In the genomic region with DNA sequence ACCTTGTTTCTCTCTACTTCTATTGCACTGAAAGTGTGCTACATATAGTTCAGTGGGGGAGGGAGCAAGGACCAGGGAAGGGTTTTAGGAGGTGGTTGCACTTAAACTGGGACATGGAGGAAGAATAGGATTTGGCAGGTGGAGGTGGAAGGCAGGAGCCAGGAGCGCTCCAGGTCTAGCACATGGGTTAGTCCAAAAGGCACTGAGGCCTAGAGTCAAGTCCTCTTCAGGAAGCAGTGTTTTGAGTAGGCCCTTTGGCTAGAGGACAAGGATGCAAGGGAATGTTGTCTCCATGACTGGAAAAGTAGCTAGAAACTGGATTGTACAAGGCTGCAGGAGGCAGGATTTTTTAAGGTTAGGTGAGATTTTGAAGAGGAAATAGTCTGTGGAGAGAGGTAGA, we compare ENCODE assay signal across 20 cellular contexts.
"Had no signal": no experiment of that assay in that cellular context is flagged by ENCODE, and none has a peak within 500 bp of the region (broad histone marks: within the 10 kb centered on the region; RNA-seq: fewer than 3 reads in every experiment).

No MANE protein-coding gene starts in this region.

- FAIRE-seq: bronchial epithelial cell, pancreas had no signal

- H3K36me3 ChIP-seq: adrenal gland, pancreas had no signal

- H3K9me3 ChIP-seq: adrenal gland, left lung, neutrophil, pancreas, tibial nerve had no signal

- H3K27me3 Mint-ChIP-seq: activated naive CD8-positive, alpha-beta T cell; stimulated activated naive CD8-positive, alpha-beta T cell treated with anti-CD3 and anti-CD28 coated beads, Interleukin-15, Interleukin-2, amounts not matched to agents 100 ng/mL and 50 ng/mL, for 24 hours had no signal

- H3K27ac Mint-ChIP-seq: activated naive CD8-positive, alpha-beta T cell; natural killer cell; stimulated activated naive CD8-positive, alpha-beta T cell treated with anti-CD3 and anti-CD28 coated beads, Interleukin-15, Interleukin-2, amounts not matched to agents 100 ng/mL and 50 ng/mL, for 24 hours; WTC11 had no signal

- H3K9me3 Mint-ChIP-seq: immature natural killer cell; natural killer cell; stimulated activated naive CD8-positive, alpha-beta T cell treated with anti-CD3 and anti-CD28 coated beads, Interleukin-15, Interleukin-2, amounts not matched to agents 100 ng/mL and 50 ng/mL, for 24 hours had no signal

- H3K4me3 Mint-ChIP-seq: activated naive CD8-positive, alpha-beta T cell; immature natural killer cell; natural killer cell; stimulated activated naive CD8-positive, alpha-beta T cell treated with anti-CD3 and anti-CD28 coated beads, Interleukin-15, Interleukin-2, amounts not matched to agents 100 ng/mL and 50 ng/mL, for 24 hours; WTC11 had no signal

- H3K27me3 ChIP-seq: adrenal gland, left lung, neutrophil, pancreas, tibial nerve had no signal

- H3K4me3 ChIP-seq: adrenal gland, left lung, lung, pancreas, tibial nerve had no signal

- H3K4me1 ChIP-seq: left lung, pancreas, tibial nerve had no signal

- H3K36me3 Mint-ChIP-seq: natural killer cell had no signal

- H3K27ac ChIP-seq: adrenal gland, left lung, neutrophil, pancreas had no signal

- DNase-seq: activated T-cell treated with anti-CD3 and anti-CD28 coated beads, Interleukin-2, amount 50 U/mL, for 1 hour; adrenal gland; effector CD4-positive, alpha-beta T cell; erythroblast; foreskin fibroblast; immature natural killer cell; kidney glomerular epithelial cell; left lung; natural killer cell; pancreas; right cardiac atrium; stimulated activated CD4-positive, alpha-beta T cell treated with anti-CD3 and anti-CD28 coated beads, Interleukin-12 subunit alpha, Interleukin-12 subunit beta, amount 100 ng/mL, for 4 hours; T1000 had no signal
